In genomic region chr1:207407655-207408256, GRCh38 we compare ENCODE assay signal across 1 cellular context.
TF ChIP-seq lines count a peak whose summit lies in the region.

No MANE protein-coding gene starts in this region.

TF ChIP-seq in GM12878, 131 proteins besides CTCF, POLR2A, EP300 and RAD21 (continued from another document):
- no peak for TF ChIP-seq CUX1 (IDR thresholded peaks at IDR 0.05; ENCODE audit: insufficient replicate concordance, low read depth, low read length)
- TF ChIP-seq POLR2AphosphoS2 (IDR thresholded peaks at IDR 0.05; ENCODE audit: low read depth, low read length) = no peak
- peak; percentile 45; the same call in 1 of the 2 replicates for TF ChIP-seq CREM (IDR thresholded peaks at IDR 0.05; ENCODE audit: low read depth)
- peak; percentile 35; the same call in 1 of the 2 replicates for TF ChIP-seq EED (IDR thresholded peaks at IDR 0.05; ENCODE audit: low read depth)
- TF ChIP-seq ZNF592 (IDR thresholded peaks at IDR 0.05) = no peak
- TF ChIP-seq HDAC2 (IDR thresholded peaks at IDR 0.05) = no peak
- no peak for TF ChIP-seq JUND (IDR thresholded peaks at IDR 0.05; ENCODE audit: low read depth, low read length)
- TF ChIP-seq NR2C2 (IDR thresholded peaks at IDR 0.05; ENCODE audit: borderline replicate concordance, control insufficient read depth, insufficient read length, low read depth) = no peak
- no peak for TF ChIP-seq RELA (IDR thresholded peaks at IDR 0.05; ENCODE audit: borderline replicate concordance, partially characterized antibody)
- no peak for TF ChIP-seq ESRRA (IDR thresholded peaks at IDR 0.05; ENCODE audit: low read length)
- no peak for TF ChIP-seq STAT1 (conservative IDR thresholded peaks at IDR 0.05)
- no peak for TF ChIP-seq NR2C1 (IDR thresholded peaks at IDR 0.05)
- no peak for TF ChIP-seq NBN (IDR thresholded peaks at IDR 0.05)
- peak; percentile 79 for TF ChIP-seq IRF4 (IDR thresholded peaks at IDR 0.05; ENCODE audit: low read depth, low read length)
- TF ChIP-seq MTA3 (IDR thresholded peaks at IDR 0.05; ENCODE audit: borderline replicate concordance, low read length) = peak; percentile 59; the same call in 1 of the 2 replicates
- TF ChIP-seq ETV6 (conservative IDR thresholded peaks at IDR 0.05 in 1 of 2, IDR thresholded peaks at IDR 0.05 in 1 of 2; ENCODE audit: borderline replicate concordance in 1 of 2, low read depth in 1 of 2) = peak in 1 of 2 experiments; percentile 69; a peak in 1 of 4 replicates
- TF ChIP-seq, protein P1, sequence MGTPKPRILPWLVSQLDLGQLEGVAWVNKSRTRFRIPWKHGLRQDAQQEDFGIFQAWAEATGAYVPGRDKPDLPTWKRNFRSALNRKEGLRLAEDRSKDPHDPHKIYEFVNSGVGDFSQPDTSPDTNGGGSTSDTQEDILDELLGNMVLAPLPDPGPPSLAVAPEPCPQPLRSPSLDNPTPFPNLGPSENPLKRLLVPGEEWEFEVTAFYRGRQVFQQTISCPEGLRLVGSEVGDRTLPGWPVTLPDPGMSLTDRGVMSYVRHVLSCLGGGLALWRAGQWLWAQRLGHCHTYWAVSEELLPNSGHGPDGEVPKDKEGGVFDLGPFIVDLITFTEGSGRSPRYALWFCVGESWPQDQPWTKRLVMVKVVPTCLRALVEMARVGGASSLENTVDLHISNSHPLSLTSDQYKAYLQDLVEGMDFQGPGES (IDR thresholded peaks at IDR 0.05) = no peak
- no peak for TF ChIP-seq RB1 (IDR thresholded peaks at IDR 0.05; ENCODE audit: borderline replicate concordance)
- TF ChIP-seq JUNB (IDR thresholded peaks at IDR 0.05) = peak; percentile 86
- TF ChIP-seq SREBF1 (IDR thresholded peaks at IDR 0.05; ENCODE audit: low read length) = no peak
- peak; percentile 54 for TF ChIP-seq NFIC (IDR thresholded peaks at IDR 0.05; ENCODE audit: low read depth, low read length)
- TF ChIP-seq RCOR1 (conservative IDR thresholded peaks at IDR 0.05; ENCODE audit: low read depth, low read length) = no peak
- TF ChIP-seq HDAC6 (IDR thresholded peaks at IDR 0.05; ENCODE audit: unreplicated experiment) = no peak
- TF ChIP-seq SREBF2 (IDR thresholded peaks at IDR 0.05; ENCODE audit: low read length) = no peak
- 0 out of 2 replicates have a peak, but pooled peaks have one; percentile 22 for TF ChIP-seq MEF2A (IDR thresholded peaks at IDR 0.05; ENCODE audit: insufficient read depth, low read depth, low read length)
- TF ChIP-seq CEBPB (IDR thresholded peaks at IDR 0.05; ENCODE audit: borderline replicate concordance in 1 of 2, low read depth in 2 of 2, low read length in 2 of 2) = peak; percentile 91 to 96; a peak in 3 of 4 replicates
- peak; percentile 7; the same call in 1 of the 2 replicates for TF ChIP-seq RUNX3 (IDR thresholded peaks at IDR 0.05; ENCODE audit: low read length)
- TF ChIP-seq KDM1A (IDR thresholded peaks at IDR 0.05; ENCODE audit: borderline replicate concordance) = no peak
TF ChIP-seq in GM12878: peak in this region for 11.
